9 cellular contexts compared by ENCODE assay signal in genomic region chr6:132537977-132538376, GRCh38. TPM values are rescaled to one million over a fixed set of nuclear protein-coding genes. Genes with fewer than 3 reads are reported as not detected.
"Had no signal": no experiment of that assay in that cellular context is flagged by ENCODE, and none has a peak within 500 bp of the region (broad histone marks: within the 10 kb centered on the region; RNA-seq: fewer than 3 reads in every experiment).

TSS of gene TAAR9 (plus strand) at chr6:132538277. CDS start at chr6:132538290, 13 bp downstream.

- H2AFZ ChIP-seq: GM23248 had no signal

- H3K27ac ChIP-seq: GM23248 had no signal

- DNase-seq: GM23248, H7, HCEC 1CT, IMR-90, KG1 had no signal

- FAIRE-seq: HTR-8/SVneo, K562 had no signal

- H3K4me3 ChIP-seq: GM23248, K562 had no signal

- H3K9ac ChIP-seq: GM23248 had no signal

- ATAC-seq: K562 had no signal

RNA-seq across cellular contexts. Expression of gene TAAR9, which starts in this region (rescaled TPM):
- total RNA-seq: GM23248, H4, H7, HT-29, IMR-90, K562 had no signal
- polyA plus RNA-seq: GM23248, IMR-90, K562 had no signal
